26 cellular contexts compared by ENCODE assay signal in the genomic region with DNA sequence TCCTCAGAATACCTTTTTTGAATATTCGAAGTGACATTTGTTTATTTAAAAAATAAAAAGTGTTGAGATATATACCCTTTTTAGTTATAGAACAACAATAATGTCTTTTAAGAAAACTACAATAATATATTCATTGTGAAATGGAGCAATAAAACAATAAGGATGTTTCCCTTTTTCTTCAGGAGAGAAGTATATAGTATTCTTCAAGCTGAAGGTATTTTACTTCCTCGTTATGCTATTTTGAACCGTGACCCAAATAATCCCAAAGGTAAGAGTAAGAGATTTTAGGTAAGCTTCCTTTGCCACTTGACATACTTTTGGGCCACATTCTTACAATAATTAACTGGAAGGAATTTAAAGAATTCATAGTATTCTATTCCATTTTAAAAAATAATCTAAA.
"Had no signal": no experiment of that assay in that cellular context is flagged by ENCODE, and none has a peak within 500 bp of the region (broad histone marks: within the 10 kb centered on the region; RNA-seq: fewer than 3 reads in every experiment).

No MANE protein-coding gene starts in this region.

- H3K4me1 ChIP-seq: ascending aorta, breast epithelium, colonic mucosa had no signal

- H3K27me3 ChIP-seq: ascending aorta, breast epithelium, cardiac muscle cell, colonic mucosa, dorsolateral prefrontal cortex had no signal

- ATAC-seq: activated CD4-positive, alpha-beta T cell treated with anti-CD3 and anti-CD28 coated beads for 36 hours; activated naive CD4-positive, alpha-beta T cell treated with anti-CD3 and anti-CD28 coated beads, Interleukin-2, amount 50 U/mL, for 72 hours; activated T-cell treated with anti-CD3 and anti-CD28 coated beads, Interleukin-2, amount 50 U/mL, for 72 hours; esophagus mucosa had no signal

- DNase-seq: activated CD4-positive, alpha-beta memory T cell treated with anti-CD3 and anti-CD28 coated beads, Interleukin-2, amount 10 ng/mL, durations not matched to agents 7 days and 5 days; activated CD4-positive, alpha-beta T cell treated with anti-CD3 and anti-CD28 coated beads for 36 hours; activated CD4-positive, alpha-beta T cell treated with anti-CD3 and anti-CD28 coated beads, Interleukin-2, amount 10 ng/mL, durations not matched to agents 7 days and 5 days; activated CD4-positive, alpha-beta T cell treated with anti-CD3 and anti-CD28 coated beads, Interleukin-2, amount 50 U/mL, for 4 hours; activated CD4-positive, CD25-positive, alpha-beta regulatory T cell; activated CD4-positive, CD25-positive, alpha-beta regulatory T cell treated with anti-CD3 and anti-CD28 coated beads, Interleukin-2, amount 50 U/mL, for 72 hours; activated CD8-positive, alpha-beta memory T cell treated with anti-CD3 and anti-CD28 coated beads, Interleukin-2, amount 50 U/mL, for 48 hours; activated gamma-delta T cell; activated naive CD4-positive, alpha-beta T cell; activated naive CD4-positive, alpha-beta T cell treated with anti-CD3 and anti-CD28 coated beads, Interleukin-2, amount 10 ng/mL, durations not matched to agents 7 days and 5 days; activated naive CD8-positive, alpha-beta T cell treated with anti-CD3 and anti-CD28 coated beads, Interleukin-2, amount 10 ng/mL, durations not matched to agents 7 days and 5 days; activated T-cell treated with anti-CD3 and anti-CD28 coated beads for 4 hours; activated T-cell treated with anti-CD3 and anti-CD28 coated beads, Interleukin-2, amount 50 U/mL, for 24 hours; activated T-cell treated with anti-CD3 and anti-CD28 coated beads, Interleukin-2, amount 50 U/mL, for 72 hours; central memory CD4-positive, alpha-beta T cell; cerebellar nuclear complex; colonic mucosa; dorsolateral prefrontal cortex; effector memory CD4-positive, alpha-beta T cell; endodermal cell; T-helper 2 cell had no signal

- H3K27ac ChIP-seq: ascending aorta, breast epithelium, cardiac muscle cell, colonic mucosa, dorsolateral prefrontal cortex had no signal

- H3K9me3 ChIP-seq: ascending aorta, breast epithelium, colonic mucosa had no signal

- H3K4me3 ChIP-seq: ascending aorta, breast epithelium, cardiac muscle cell, colonic mucosa, dorsolateral prefrontal cortex had no signal

- H3K36me3 ChIP-seq: breast epithelium, colonic mucosa had no signal
